In genomic region chr13:57629391-57629804, GRCh38 we compare ENCODE assay signal across 8 cellular contexts. TPM values are rescaled to one million over a fixed set of nuclear protein-coding genes. Genes with fewer than 3 reads are reported as not detected.
A peak's percentile ranks its signal among the peaks of the same experiment; 100 is the strongest.
DNase-seq lines count a peak whose midpoint lies in the region; ATAC-seq and TF ChIP-seq lines count a peak whose summit lies in the region.

No MANE protein-coding gene starts in this region.

- H3K27me3 ChIP-seq in uterus = peaks cover 0 to 24% of the 10 kb centered on the region in 2 donors

- peaks cover 2 to 5% of the 10 kb centered on the region in 2 donors for H3K9me3 Mint-ChIP-seq in natural killer cell
- H3K9me3 Mint-ChIP-seq in natural killer cell treated with Interleukin-12 subunit alpha and Interleukin-12 subunit beta and Interleukin-15 and Interleukin-18, amount 100 ng/mL, for 72 hours = no peaks in the 10 kb centered on the region
- no peaks in the 10 kb centered on the region for H3K9me3 Mint-ChIP-seq in mesothelial cell of epicardium

- TF ChIP-seq CTCF in natural killer cell (IDR thresholded peaks at IDR 0.05) (no peak), coronary artery (IDR thresholded peaks at IDR 0.05) (no peak), mesothelial cell of epicardium (IDR thresholded peaks at IDR 0.05; ENCODE audit: unreplicated experiment) (no peak), uterus (IDR thresholded peaks at IDR 0.05) (no peak), GM10248 (IDR thresholded peaks at IDR 0.05; ENCODE audit: control extremely low read depth, extremely low read depth, low read depth, missing control alignments) (no peak)

- peaks cover 11 to 12% of the 10 kb centered on the region in 2 donors for H3K4me1 Mint-ChIP-seq in natural killer cell
- peaks cover 0 to 4% of the 10 kb centered on the region in 2 donors for H3K4me1 Mint-ChIP-seq in natural killer cell treated with Interleukin-12 subunit alpha and Interleukin-12 subunit beta and Interleukin-15 and Interleukin-18, amount 100 ng/mL, for 72 hours (ENCODE audit: low read depth in 2 of 2)
- H3K4me1 Mint-ChIP-seq in mesothelial cell of epicardium = peaks cover 42% of the 10 kb centered on the region

- no peak for ATAC-seq in natural killer cell
- ATAC-seq in natural killer cell treated with Interleukin-12 subunit alpha and Interleukin-12 subunit beta and Interleukin-15 and Interleukin-18, amount 100 ng/mL, for 72 hours = no peak
- no peak for ATAC-seq in GM18868 (IDR thresholded peaks at IDR 0.05; ENCODE audit: unreplicated experiment)

- intact Hi-C loops in natural killer cell (cut with micrococcal nuclease) (no loop called here), uterus (cut with DNase I; ENCODE audit: low total_unique reads) (no loop called here)

- peak overlapping the region; percentile 59 for H3K4me3 Mint-ChIP-seq in natural killer cell
- no peak overlapping the region for H3K4me3 Mint-ChIP-seq in natural killer cell treated with Interleukin-12 subunit alpha and Interleukin-12 subunit beta and Interleukin-15 and Interleukin-18, amount 100 ng/mL, for 72 hours
- peak overlapping the region; percentile 89 for H3K4me3 Mint-ChIP-seq in mesothelial cell of epicardium

- H3K4me1 ChIP-seq in uterus = no peaks in the 10 kb centered on the region

- H3K36me3 Mint-ChIP-seq in natural killer cell (no peaks in the 10 kb centered on the region), mesothelial cell of epicardium (peaks cover 3% of the 10 kb centered on the region)
- H3K36me3 Mint-ChIP-seq in natural killer cell treated with Interleukin-12 subunit alpha and Interleukin-12 subunit beta and Interleukin-15 and Interleukin-18, amount 100 ng/mL, for 72 hours = peaks cover 10% of the 10 kb centered on the region

- no peak for TF ChIP-seq POLR2A in uterus (IDR thresholded peaks at IDR 0.05)

- DNase-seq in natural killer cell (no peak), coronary artery (ENCODE audit: low spot score) (no peak), mesothelial cell of epicardium (ENCODE audit: low spot score in 2 of 2, unreplicated experiment in 2 of 2) (peak; percentile 19 to 45), uterus (no peak), NCI-H524 treated with DMSO at 0.1 percent for 48 hours (lab: John Stamatoyannopoulos, UW) (no peak), GM10248 (ENCODE audit: extremely low spot score) (no peak)
- DNase-seq in natural killer cell treated with Interleukin-12 subunit alpha and Interleukin-12 subunit beta and Interleukin-15 and Interleukin-18, amount 100 ng/mL, for 72 hours (ENCODE audit: low spot score) = no peak

- H3K27ac ChIP-seq in coronary artery = no peak overlapping the region
- no peak overlapping the region for H3K27ac ChIP-seq in uterus

- H3K4me3 ChIP-seq in coronary artery = peak overlapping the region; percentile 71
- H3K4me3 ChIP-seq in uterus = peak overlapping the region; percentile 3 to 40

- H3K27me3 Mint-ChIP-seq in natural killer cell (ENCODE audit: low read depth in 2 of 2) (peaks cover 35 to 36% of the 10 kb centered on the region in 2 donors), mesothelial cell of epicardium (ENCODE audit: low read depth) (peaks cover 31% of the 10 kb centered on the region)
- H3K27me3 Mint-ChIP-seq in natural killer cell treated with Interleukin-12 subunit alpha and Interleukin-12 subunit beta and Interleukin-15 and Interleukin-18, amount 100 ng/mL, for 72 hours = peaks cover 35 to 38% of the 10 kb centered on the region in 2 donors

- CTCF ChIA-PET in GM10248 (lab: Yijun Ruan, JAX) = interaction anchor here (1.2 to 4.8 kb wide), 2 partner anchors 11 to 1687 kb away, joined by 3 to 32 read pairs; no protein-coding TSS in a partner anchor

- POLR2A ChIA-PET in GM10248 (lab: Yijun Ruan, JAX) = no interaction called here

- H3K9me3 ChIP-seq in uterus = no peaks in the 10 kb centered on the region

- H3K27ac Mint-ChIP-seq in natural killer cell (no peak overlapping the region), mesothelial cell of epicardium (peak overlapping the region; percentile 76)
- H3K27ac Mint-ChIP-seq in natural killer cell treated with Interleukin-12 subunit alpha and Interleukin-12 subunit beta and Interleukin-15 and Interleukin-18, amount 100 ng/mL, for 72 hours = no peak overlapping the region

- H3K36me3 ChIP-seq in uterus = no peaks in the 10 kb centered on the region

RNA-seq across cellular contexts. Expression of gene PCDH17, which starts 2.1 kb away (rescaled TPM):
- total RNA-seq in natural killer cell (not detected), mesothelial cell of epicardium (9.3 to 9.6 TPM (median 9.4 TPM) in 3 replicates), uterus (10 to 100 TPM in 3 of 4 donors, 1 to 10 TPM in 1; 9.7 to 27.6 (median 18.9) TPM)
- total RNA-seq in natural killer cell treated with Interleukin-12 subunit alpha and Interleukin-12 subunit beta and Interleukin-15 and Interleukin-18, amount 100 ng/mL, for 72 hours = not detected

Comparison
In these comparisons a context has a peak if more than half of its experiments do, and no peak if none do; other contexts are left out.
1. DNase-seq: peak in mesothelial cell of epicardium (2 of 2); none in natural killer cell (single experiment), natural killer cell treated with Interleukin-12 subunit alpha and Interleukin-12 subunit beta and Interleukin-15 and Interleukin-18, amount 100 ng/mL, for 72 hours (single experiment), coronary artery (single experiment), uterus (0 of 2), NCI-H524 treated with DMSO at 0.1 percent for 48 hours (single experiment) and GM10248 (single experiment).
2. RNA of gene PCDH17, which starts 2.1 kb away (total RNA-seq): 9.7 to 27.6 TPM in uterus and 9.3 to 9.6 TPM in mesothelial cell of epicardium; not detected in natural killer cell and not detected in natural killer cell treated with Interleukin-12 subunit alpha and Interleukin-12 subunit beta and Interleukin-15 and Interleukin-18, amount 100 ng/mL, for 72 hours; every median in the first group is over 10 times any median in the second.